ENCODE assay signal across 35 cellular contexts in the genomic region with DNA sequence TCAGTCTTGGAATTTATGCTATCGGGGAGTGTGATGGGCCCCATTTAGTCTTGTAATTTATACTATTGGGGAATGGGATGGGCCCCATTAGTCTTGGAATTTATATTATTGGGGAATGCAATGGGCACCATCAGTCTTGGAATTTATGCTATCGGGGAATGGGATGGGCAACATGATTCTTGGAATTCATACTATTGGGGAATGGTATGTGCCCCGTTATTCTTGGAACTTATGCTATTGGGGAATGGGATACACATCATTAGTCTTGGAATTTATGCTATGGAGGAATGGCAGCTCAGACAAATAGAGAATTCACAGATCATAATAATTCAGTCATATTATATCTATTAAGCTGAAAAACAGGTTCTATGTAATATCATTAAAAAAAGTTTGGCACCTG.
"Had no signal": no experiment of that assay in that cellular context is flagged by ENCODE, and none has a peak within 500 bp of the region (broad histone marks: within the 10 kb centered on the region; RNA-seq: fewer than 3 reads in every experiment).

No MANE protein-coding gene starts in this region.

- H3K9me3 ChIP-seq: MG63 had no signal

- H3K4me3 ChIP-seq: MG63 had no signal

- H3K4me2 ChIP-seq: KMS-11 had no signal

- DNase-seq: Karpas-422, Kasumi-1, KG1, MG63, MM.1S, MV-4-11, NCI-H1048, NCI-H1092, NCI-H1092 treated with DMSO at 0.1 percent for 48 hours, NCI-H1105, NCI-H1105 treated with DMSO at 0.1 percent for 48 hours, NCI-H1417, NCI-H1417 treated with DMSO at 0.1 percent for 48 hours, NCI-H1436, NCI-H1436 treated with DMSO at 0.1 percent for 48 hours, NCI-H146, NCI-H1694, NCI-H1694 treated with DMSO at 0.1 percent for 48 hours, NCI-H187, NCI-H187 treated with DMSO at 0.1 percent for 48 hours, NCI-H1930, NCI-H2029, NCI-H2029 treated with DMSO at 0.1 percent for 48 hours, NCI-H2081, NCI-H2081 treated with DMSO at 0.1 percent for 48 hours, NCI-H2107, NCI-H2171, NCI-H2171 treated with DMSO at 0.1 percent for 48 hours, NCI-H2227 treated with DMSO at 0.1 percent for 48 hours, NCI-H226, NCI-H345, NCI-H446, NCI-H446 treated with DMSO at 0.1 percent for 48 hours, NCI-H510A had no signal

- H3K27ac ChIP-seq: KMS-11 had no signal

- H3K9ac ChIP-seq: KMS-11 had no signal

- H3K27me3 ChIP-seq: MG63 had no signal

- H3K36me3 ChIP-seq: MG63 had no signal
